11 cellular contexts compared by ENCODE assay signal in genomic region chr9:99762470-99762869, GRCh38.
DNase-seq lines count a peak whose midpoint lies in the region; ATAC-seq lines count a peak whose summit lies in the region.
"Had no signal": no experiment of that assay in that cellular context is flagged by ENCODE, and none has a peak within 500 bp of the region (broad histone marks: within the 10 kb centered on the region; RNA-seq: fewer than 3 reads in every experiment).

No MANE protein-coding gene starts in this region.

- no peak for DNase-seq in activated CD4-positive, CD25-positive, alpha-beta regulatory T cell (lab: John Stamatoyannopoulos, UW)
- DNase-seq in pons (ENCODE audit: low spot score) = peak; percentile 57
- DNase-seq in NCI-H2029 treated with DMSO at 0.1 percent for 48 hours (lab: John Stamatoyannopoulos, UW) = no peak
- DNase-seq in NCI-H146 treated with DMSO at 0.1 percent for 48 hours (lab: John Stamatoyannopoulos, UW; ENCODE audit: unreplicated experiment) = no peak
- no peak for DNase-seq in NCI-H2196 treated with DMSO at 0.1 percent for 48 hours (lab: John Stamatoyannopoulos, UW; ENCODE audit: unreplicated experiment)
- DNase-seq: NCI-H187, upper lobe of left lung had no signal

- peak; percentile 46 to 62 for ATAC-seq in activated CD4-positive, CD25-positive, alpha-beta regulatory T cell treated with anti-CD3 and anti-CD28 coated beads, Interleukin-2, amount 50 U/mL, for 24 hours
- ATAC-seq in GM21737 (IDR thresholded peaks at IDR 0.05; ENCODE audit: unreplicated experiment) (peak; percentile 99), HG03460 (IDR thresholded peaks at IDR 0.05; ENCODE audit: unreplicated experiment) (peak; percentile 99)
- ATAC-seq: A549 had no signal
